Comparison of ENCODE assay signal across 12 cellular contexts in the genomic region with DNA sequence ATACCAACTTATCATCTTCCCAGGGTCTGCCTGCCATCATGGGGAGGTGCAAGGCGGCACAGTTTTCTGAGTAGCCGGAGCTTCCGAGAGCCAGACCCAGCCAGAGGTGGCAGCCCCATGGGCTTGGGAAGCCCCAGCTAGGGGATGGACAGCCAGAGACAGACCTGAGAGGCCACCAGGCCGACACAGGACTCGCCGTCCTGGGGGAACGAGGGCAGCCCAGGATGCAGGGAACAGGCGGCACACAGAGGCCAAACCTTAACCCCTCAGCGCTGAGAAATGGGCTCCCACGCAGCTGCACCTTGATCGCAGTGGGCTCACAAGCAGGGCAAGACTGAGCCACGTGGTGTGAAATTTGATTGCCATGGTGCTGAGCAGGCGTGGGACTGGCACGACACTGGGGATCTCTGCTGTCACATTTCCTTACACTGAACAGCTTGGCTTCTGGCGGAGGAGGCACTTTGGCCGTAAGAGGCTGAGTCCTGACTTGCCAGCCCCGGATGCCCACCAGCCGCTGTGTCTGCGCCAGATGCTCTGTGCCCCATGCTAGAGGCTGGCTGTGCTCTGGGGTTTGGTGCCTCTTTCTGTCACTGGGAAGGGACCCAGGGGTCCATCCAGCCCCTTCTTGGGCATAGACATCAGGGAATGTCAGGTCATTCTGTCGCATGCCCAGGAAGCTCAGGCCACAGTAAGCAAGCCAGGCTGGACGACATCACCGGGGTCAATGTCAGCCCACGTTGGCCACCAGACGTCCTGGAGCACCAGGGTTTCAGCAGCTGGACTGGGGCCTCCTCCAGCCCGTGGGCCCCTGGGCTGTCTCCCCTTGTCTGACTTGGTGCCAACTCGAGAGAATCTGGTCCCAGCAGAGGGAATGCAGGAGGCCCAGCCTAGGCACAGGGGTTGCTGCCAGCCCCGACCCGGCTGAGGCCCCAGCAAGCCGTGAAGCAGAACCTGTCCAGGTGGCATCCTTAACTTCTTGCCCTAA.
"Had no signal": no experiment of that assay in that cellular context is flagged by ENCODE, and none has a peak within 500 bp of the region (broad histone marks: within the 10 kb centered on the region; RNA-seq: fewer than 3 reads in every experiment).

No MANE protein-coding gene starts in this region.

- H3K27ac ChIP-seq: adrenal gland, esophagus squamous epithelium, left ventricle myocardium inferior, psoas muscle, spleen, suprapubic skin, upper lobe of right lung had no signal

- DNase-seq: activated naive CD4-positive, alpha-beta T cell treated with Interleukin-2 at 50 U/mL for 16 hours; esophagus squamous epithelium; hypothalamus; kidney; left ventricle myocardium inferior; psoas muscle; spleen; upper lobe of right lung had no signal

- H3K9me3 ChIP-seq: adrenal gland, esophagus squamous epithelium, psoas muscle, suprapubic skin, upper lobe of right lung had no signal

- H3K4me1 ChIP-seq: adrenal gland, psoas muscle, spleen, suprapubic skin, upper lobe of right lung had no signal

- H3K4me3 ChIP-seq: adrenal gland, esophagus squamous epithelium, left ventricle myocardium inferior, psoas muscle, spleen, suprapubic skin, upper lobe of right lung had no signal

- H3K36me3 ChIP-seq: adrenal gland, esophagus squamous epithelium, left ventricle myocardium inferior, spleen, suprapubic skin, upper lobe of right lung had no signal

- H3K27me3 ChIP-seq: adrenal gland had no signal

- ATAC-seq: activated T-helper 17 cell treated with anti-CD3 and anti-CD28 coated beads, Interleukin-2, amount 50 U/mL, for 72 hours; psoas muscle; sciatic nerve; upper lobe of right lung had no signal
